8 cellular contexts compared by ENCODE assay signal in the genomic region with DNA sequence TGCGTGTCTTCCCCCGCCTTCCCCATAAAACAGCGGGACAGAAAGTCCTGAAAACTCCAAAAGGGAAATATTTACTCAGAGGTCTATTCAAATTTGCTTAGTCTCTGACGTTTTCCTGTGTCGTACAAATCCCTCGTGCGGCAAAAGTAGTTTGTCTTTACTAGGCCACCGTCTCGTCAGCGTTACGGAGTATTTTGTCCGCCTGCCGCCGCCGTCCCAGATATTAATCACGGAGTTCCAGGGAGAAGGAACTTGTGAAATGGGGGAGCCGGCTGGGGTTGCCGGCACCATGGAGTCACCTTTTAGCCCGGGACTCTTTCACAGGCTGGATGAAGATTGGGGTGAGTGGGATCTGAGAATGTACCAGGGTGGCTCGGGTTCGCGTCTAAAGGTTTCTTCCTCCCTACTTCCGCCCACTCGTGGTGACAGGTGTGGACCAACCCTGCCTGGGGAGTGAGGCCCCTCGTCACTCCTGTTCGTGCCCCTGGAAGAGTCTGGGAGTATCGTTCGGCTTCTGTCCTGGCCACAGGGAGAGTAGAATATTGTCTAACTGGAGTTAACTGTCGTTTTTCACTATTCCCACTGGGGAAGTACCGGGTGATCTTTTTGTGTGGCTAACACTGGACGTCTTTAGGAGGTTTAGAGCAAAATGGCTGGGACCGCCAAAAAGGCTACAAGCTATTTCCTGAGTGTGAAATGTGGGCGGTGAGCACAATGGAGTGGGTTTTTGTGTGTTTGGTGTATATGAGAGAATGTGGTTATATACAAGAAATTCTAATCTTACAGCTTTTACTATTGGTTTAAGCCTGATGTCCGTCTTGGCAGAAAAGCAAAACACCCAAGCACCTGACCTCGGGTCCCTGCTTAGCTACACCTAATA. TPM values are rescaled to one million over a fixed set of nuclear protein-coding genes. Genes with fewer than 3 reads are reported as not detected.
DNase-seq lines count a peak whose midpoint lies in the region; ATAC-seq, FAIRE-seq and TF ChIP-seq lines count a peak whose summit lies in the region.

Gene ATF6, plus strand, starts transcription at position 219 of the 880 bp plus-strand sequence. Its CDS starts 41 bp downstream, at position 260.

- H3K27ac Mint-ChIP-seq in WTC11 = peak within 1 kb of the TSS; percentile 71

- no peaks in the 10 kb centered on the region for H3K9me3 Mint-ChIP-seq in WTC11

- CTCF ChIA-PET in A549 (lab: Yijun Ruan, JAX) = interaction anchor here (1.0 to 1.3 kb wide), 3 partner anchors 10 to 271 kb away, joined by 3 read pairs; no protein-coding TSS in a partner anchor
- CTCF ChIA-PET in WTC11 (lab: Charles Lee) = interaction anchor here (0.7 to 1.5 kb wide), 2 partner anchors 26 to 271 kb away, joined by 3 to 8 read pairs; no protein-coding TSS in a partner anchor

- WGBS in A549 (ENCODE audit: missing lambda C conversion rate) = 1% methylated on average over 30 of the region's 35 CpGs
- 0 to 1% (median 0%) methylated on average over 32 to 35 of the region's 35 CpGs for WGBS in spleen, 5 donors

- peaks cover 8% of the 10 kb centered on the region for H3K4me1 Mint-ChIP-seq in WTC11

- intact Hi-C loops in spleen (cut with DNase I; ENCODE audit: low total_unique reads) = no loop called here

- H3K27me3 ChIP-seq in spleen (replicated peaks in 1 of 7) = no peaks in the 10 kb centered on the region

- no peaks in the 10 kb centered on the region for H3K9me3 ChIP-seq in A549
- no peaks in the 10 kb centered on the region for H3K9me3 ChIP-seq in spleen

- H3K36me3 ChIP-seq in spleen = no peaks in the 10 kb centered on the region

- H3K4me3 Mint-ChIP-seq in WTC11 = peak within 1 kb of the TSS; percentile 93

- ATAC-seq in A549 (peak; percentile 75 to 84), GM18867 (IDR thresholded peaks at IDR 0.05; ENCODE audit: unreplicated experiment) (peak; percentile 65), HG03135 (IDR thresholded peaks at IDR 0.05; ENCODE audit: unreplicated experiment) (peak; percentile 57), WTC11 (peak; percentile 61)

- H3K27me3 Mint-ChIP-seq in WTC11 (ENCODE audit: low read depth) = peaks cover 1% of the 10 kb centered on the region; the same call in 1 of the 2 replicates

- H3K4me1 ChIP-seq in A549 = peaks cover 10% of the 10 kb centered on the region; the same call in 1 of the 3 replicates
- H3K4me1 ChIP-seq in spleen = peaks cover 21 to 68% (median 54%) of the 10 kb centered on the region in 6 donors

- no peak for FAIRE-seq in A549 (lab: Jason Lieb, UNC)

- peak within 1 kb of the TSS; percentile 92 to 94 for H3K27ac ChIP-seq in A549
- peak within 1 kb of the TSS; percentile 74 to 94 (median 90) for H3K27ac ChIP-seq in spleen

- POLR2A ChIA-PET in A549 (lab: Yijun Ruan, JAX) (interaction anchor here (0.9 kb wide), 1 partner anchor 17 kb away, joined by 5 read pairs; the partner anchor contains the start of gene DUSP12), WTC11 (lab: Charles Lee) (no interaction called here)

- TF ChIP-seq RAD21 in A549 (conservative IDR thresholded peaks at IDR 0.05 in 1 of 2, IDR thresholded peaks at IDR 0.05 in 1 of 2) = no peak

- peak; percentile 78 to 97 for DNase-seq in A549 (ENCODE audit: low read depth in 1 of 2, low spot score in 1 of 2)
- peak; percentile 89 for DNase-seq in NCI-H2227 (lab: John Stamatoyannopoulos, UW; ENCODE audit: unreplicated experiment)
- peak; percentile 66 for DNase-seq in WTC11 (ENCODE audit: low spot score)
- peak; percentile 96 to 97 for DNase-seq in cardiac fibroblast (ENCODE audit: low read depth in 2 of 2)
- DNase-seq in iris pigment epithelial cell (ENCODE audit: low read depth) = peak; percentile 97
- peak; percentile 92 for DNase-seq in spleen

- H3K4me2 ChIP-seq in A549 = peak within 1 kb of the TSS; percentile 90

- TF ChIP-seq EP300 in A549 (IDR thresholded peaks at IDR 0.05) = 0 out of 5 replicates have a peak, but pooled peaks of 1 of the 2 experiments have one; percentile 19

- H3K36me3 Mint-ChIP-seq in WTC11 = no peaks in the 10 kb centered on the region

- TF ChIP-seq CTCF in A549 (IDR thresholded peaks at IDR 0.05) = no peak
- TF ChIP-seq CTCF in WTC11 (IDR thresholded peaks at IDR 0.05) = no peak
- no peak for TF ChIP-seq CTCF in cardiac fibroblast (IDR thresholded peaks at IDR 0.05; ENCODE audit: low read depth, low read length)
- TF ChIP-seq CTCF in spleen (IDR thresholded peaks at IDR 0.05 in 8 of 11, conservative IDR thresholded peaks at IDR 0.05 in 3 of 11) = peak in 1 of 11 experiments; percentile 10

- TF ChIP-seq POLR2A in A549 (IDR thresholded peaks at IDR 0.05; ENCODE audit: low read length) (peak; percentile 43), spleen (IDR thresholded peaks at IDR 0.05) (peak in 1 of 3 donors; percentile 52)

- H3K4me3 ChIP-seq in A549 (peak within 1 kb of the TSS; percentile 93), cardiac fibroblast (replicated peaks in 1 of 2; ENCODE audit: low read depth in 2 of 2, low read length in 2 of 2) (peak within 1 kb of the TSS; percentile 91 to 99), spleen (peak within 1 kb of the TSS; percentile 71 to 90 (median 76))

TF ChIP-seq in A549, 52 proteins besides CTCF, POLR2A, EP300 and RAD21 (continues in another document):
- TF ChIP-seq KDM1A (IDR thresholded peaks at IDR 0.05; ENCODE audit: low read depth) (no peak), RFX5 (IDR thresholded peaks at IDR 0.05) (peak; percentile 20; the same call in 1 of the 2 replicates), BHLHE40 (IDR thresholded peaks at IDR 0.05; ENCODE audit: low read depth, low read length) (peak; percentile 48; the same call in 1 of the 2 replicates), ZFP36 (IDR thresholded peaks at IDR 0.05; ENCODE audit: borderline replicate concordance, partially characterized antibody) (peak; percentile 41), CHD2 (IDR thresholded peaks at IDR 0.05; ENCODE audit: low read length, partially characterized antibody) (no peak), ESRRA (IDR thresholded peaks at IDR 0.05; ENCODE audit: borderline replicate concordance, low read length) (no peak), ZSCAN20 (CRISPR knock-in tag; IDR thresholded peaks at IDR 0.05) (no peak), EHF (CRISPR knock-in tag; IDR thresholded peaks at IDR 0.05) (no peak), JUN (IDR thresholded peaks at IDR 0.05) (peak; percentile 70 to 89; a peak in 4 of 5 replicates)
- TF ChIP-seq, protein P1, sequence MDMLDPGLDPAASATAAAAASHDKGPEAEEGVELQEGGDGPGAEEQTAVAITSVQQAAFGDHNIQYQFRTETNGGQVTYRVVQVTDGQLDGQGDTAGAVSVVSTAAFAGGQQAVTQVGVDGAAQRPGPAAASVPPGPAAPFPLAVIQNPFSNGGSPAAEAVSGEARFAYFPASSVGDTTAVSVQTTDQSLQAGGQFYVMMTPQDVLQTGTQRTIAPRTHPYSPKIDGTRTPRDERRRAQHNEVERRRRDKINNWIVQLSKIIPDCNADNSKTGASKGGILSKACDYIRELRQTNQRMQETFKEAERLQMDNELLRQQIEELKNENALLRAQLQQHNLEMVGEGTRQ (IDR thresholded peaks at IDR 0.05) = no peak
- TF ChIP-seq, protein P2, sequence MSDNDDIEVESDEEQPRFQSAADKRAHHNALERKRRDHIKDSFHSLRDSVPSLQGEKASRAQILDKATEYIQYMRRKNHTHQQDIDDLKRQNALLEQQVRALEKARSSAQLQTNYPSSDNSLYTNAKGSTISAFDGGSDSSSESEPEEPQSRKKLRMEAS (IDR thresholded peaks at IDR 0.05) = peak; percentile 94

TF ChIP-seq in WTC11, 78 proteins besides CTCF, POLR2A, EP300 and RAD21 (continues in another document):
- TF ChIP-seq ZNF219 (CRISPR knock-in tag; IDR thresholded peaks at IDR 0.05; ENCODE audit: borderline replicate concordance) (0 out of 2 replicates have a peak, but pooled peaks have one; percentile 1), E2F5 (CRISPR knock-in tag; IDR thresholded peaks at IDR 0.05) (0 out of 2 replicates have a peak, but pooled peaks have one; percentile 29), GABPB1 (CRISPR knock-in tag; IDR thresholded peaks at IDR 0.05) (peak; percentile 34; the same call in 1 of the 2 replicates), CREM (CRISPR knock-in tag; IDR thresholded peaks at IDR 0.05) (0 out of 2 replicates have a peak, but pooled peaks have one; percentile 61)

RNA-seq across cellular contexts. Expression of gene ATF6, which starts in this region (rescaled TPM):
- polyA plus RNA-seq in A549 (2011; rRNA removed) = 26.8 and 28.0 TPM in 2 replicates
- 4.0 and 4.4 TPM in 2 replicates for polyA plus RNA-seq in A549 (2012; cell fraction: cytosol; rRNA removed)
- polyA plus RNA-seq in A549 (2012; cell fraction: nucleus; rRNA removed) = 3.5 and 4.4 TPM in 2 replicates
- polyA plus RNA-seq in A549 (2017; fragmentation: RNase III; extraction: RNeasy Plus Mini Kit Qiagen cat#74134 plus additional on column Dnase treatment) = 8.6 to 9.2 TPM (median 9.0 TPM) in 3 replicates
- 15.5 and 17.9 TPM in 2 replicates for polyA minus RNA-seq in A549 (2011; rRNA and poly(A)+ RNA removed)
- 10.6 to 13.9 TPM (median 13.7 TPM) in 3 replicates for total RNA-seq in WTC11 (2021)
- 10 to 100 TPM; 25.2 to 46.8 (median 34.2) TPM for total RNA-seq in spleen
- polyA plus RNA-seq in spleen = 1 to 10 TPM; 2.5 to 4.3 (median 3.4) TPM

Comparison
In these comparisons a context has a peak if more than half of its experiments do, and no peak if none do; other contexts are left out.
1. Peak in every context shown above with its lines: DNase-seq, ATAC-seq, H3K4me3 ChIP-seq and H3K27ac ChIP-seq.